Comparison of ENCODE assay signal across 8 cellular contexts in the genomic region with DNA sequence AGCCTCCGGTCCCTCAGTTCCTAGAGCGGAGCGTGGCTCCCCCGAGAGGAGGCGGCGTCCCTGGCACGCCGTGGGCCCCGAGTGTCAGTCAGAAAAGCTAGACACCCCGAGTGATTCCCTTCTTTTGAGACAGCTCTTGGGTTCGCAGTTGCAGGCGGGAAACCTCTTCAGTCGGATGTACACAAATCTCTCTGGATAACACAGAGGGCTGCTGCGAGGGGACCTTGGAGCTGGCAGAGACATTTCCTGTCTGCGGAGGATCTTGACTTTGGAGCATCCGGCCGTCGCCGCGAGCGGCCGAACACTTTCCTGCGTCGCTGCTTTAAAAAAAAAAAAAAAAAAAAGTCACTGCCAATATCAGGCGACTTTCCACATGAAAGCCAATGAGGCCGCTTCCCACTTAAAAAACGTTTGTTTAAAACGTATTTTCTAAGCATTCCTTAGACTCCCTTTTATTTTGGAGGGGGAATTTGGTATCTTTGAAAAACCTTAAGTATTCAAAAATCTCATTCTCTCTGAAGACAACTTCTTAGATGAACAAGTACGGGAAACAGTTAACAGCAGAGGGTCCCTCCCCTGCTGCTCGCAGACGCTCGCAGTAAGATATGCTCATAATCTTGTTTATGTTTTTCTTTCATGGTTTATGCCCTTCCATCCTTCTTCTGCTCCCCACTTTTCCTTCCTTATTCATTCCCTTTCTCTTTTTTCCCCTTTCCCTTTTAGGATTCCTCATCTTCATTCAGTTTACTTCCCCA. TPM values are rescaled to one million over a fixed set of nuclear protein-coding genes. Genes with fewer than 3 reads are reported as not detected.
DNase-seq lines count a peak whose midpoint lies in the region; ATAC-seq, FAIRE-seq and TF ChIP-seq lines count a peak whose summit lies in the region.

No MANE protein-coding gene starts in this region.

- H3K4me1 ChIP-seq in BE2C (no peaks in the 10 kb centered on the region), muscle layer of colon (ENCODE audit: insufficient read depth, low read length) (peaks cover 5% of the 10 kb centered on the region)

- H3K27ac Mint-ChIP-seq in T-helper 2 cell treated with Interferon-gamma antibody and Interleukin-4, amounts not matched to agents 5 μg/mL and 100 μg/mL, for 36 hours = no peak overlapping the region
- peak overlapping the region; percentile 82 for H3K27ac Mint-ChIP-seq in endothelial cell (ENCODE audit: unreplicated experiment)

- H3K36me3 ChIP-seq in BE2C (no peaks in the 10 kb centered on the region), muscle layer of colon (ENCODE audit: insufficient read depth, low read length) (peaks cover 3% of the 10 kb centered on the region)

- H3K36me3 Mint-ChIP-seq in T-helper 2 cell treated with Interferon-gamma antibody and Interleukin-4, amounts not matched to agents 5 μg/mL and 100 μg/mL, for 36 hours (ENCODE audit: low read depth) = no peaks in the 10 kb centered on the region
- peaks cover 11% of the 10 kb centered on the region for H3K36me3 Mint-ChIP-seq in endothelial cell (ENCODE audit: low read depth, unreplicated experiment)

- H3K4me3 Mint-ChIP-seq in T-helper 2 cell treated with Interferon-gamma antibody and Interleukin-4, amounts not matched to agents 5 μg/mL and 100 μg/mL, for 36 hours = peak overlapping the region; percentile 82
- H3K4me3 Mint-ChIP-seq in endothelial cell (ENCODE audit: unreplicated experiment) = peak overlapping the region; percentile 62

- TF ChIP-seq CTCF in BE2C (IDR thresholded peaks at IDR 0.05; ENCODE audit: low read depth, low read length) (no peak), endothelial cell (IDR thresholded peaks at IDR 0.05; ENCODE audit: unreplicated experiment) (no peak)

- H3K4me3 ChIP-seq in BE2C (ENCODE audit: low read depth, low read length) (peak overlapping the region; percentile 75), muscle layer of colon (ENCODE audit: low read depth in 1 of 2, low read length in 2 of 2) (peak overlapping the region; percentile 46 to 69)

- no peak for FAIRE-seq in HTR-8/SVneo (lab: Jason Lieb, UNC)

- peak; percentile 68 for DNase-seq in BE2C
- peak; percentile 47 for DNase-seq in HTR-8/SVneo (ENCODE audit: insufficient read length, low spot score)
- DNase-seq in T-helper 2 cell treated with Interferon-gamma antibody and Interleukin-4, amounts not matched to agents 5 μg/mL and 100 μg/mL, for 36 hours (ENCODE audit: low spot score) = peak; percentile 13
- peak; percentile 50 for DNase-seq in endothelial cell (ENCODE audit: low spot score)
- DNase-seq in stimulated activated CD4-positive, alpha-beta T cell treated with anti-CD3 and anti-CD28 coated beads, Interleukin-4, amount 100 ng/mL, for 24 hours = no peak

- H3K9me3 ChIP-seq in BE2C = no peaks in the 10 kb centered on the region
- no peaks in the 10 kb centered on the region for H3K9me3 ChIP-seq in muscle layer of colon (ENCODE audit: low read length)

- ATAC-seq in GM19035 (IDR thresholded peaks at IDR 0.05; ENCODE audit: unreplicated experiment) (no peak), HG03378 (IDR thresholded peaks at IDR 0.05; ENCODE audit: unreplicated experiment) (no peak)

- peaks cover 74% of the 10 kb centered on the region for H3K27me3 Mint-ChIP-seq in T-helper 2 cell treated with Interferon-gamma antibody and Interleukin-4, amounts not matched to agents 5 μg/mL and 100 μg/mL, for 36 hours (ENCODE audit: low read depth)
- H3K27me3 Mint-ChIP-seq in endothelial cell (ENCODE audit: unreplicated experiment) = peaks cover 9% of the 10 kb centered on the region

- H3K27ac ChIP-seq in muscle layer of colon (ENCODE audit: low read depth, low read length) = peak overlapping the region; percentile 49

- peaks cover 21% of the 10 kb centered on the region for H3K4me1 Mint-ChIP-seq in T-helper 2 cell treated with Interferon-gamma antibody and Interleukin-4, amounts not matched to agents 5 μg/mL and 100 μg/mL, for 36 hours (ENCODE audit: low read depth)
- H3K4me1 Mint-ChIP-seq in endothelial cell (ENCODE audit: unreplicated experiment) = peaks cover 46% of the 10 kb centered on the region

- peak overlapping the region; percentile 51 for H3K9ac ChIP-seq in muscle layer of colon (ENCODE audit: low read length)

- no peaks in the 10 kb centered on the region for H3K27me3 ChIP-seq in BE2C
- peaks cover 0 to 6% of the 10 kb centered on the region in 2 donors for H3K27me3 ChIP-seq in muscle layer of colon (ENCODE audit: control insufficient read depth in 1 of 2, insufficient read depth in 2 of 2, low read length in 2 of 2)

- H3K9me3 Mint-ChIP-seq in T-helper 2 cell treated with Interferon-gamma antibody and Interleukin-4, amounts not matched to agents 5 μg/mL and 100 μg/mL, for 36 hours = no peaks in the 10 kb centered on the region
- H3K9me3 Mint-ChIP-seq in endothelial cell (ENCODE audit: unreplicated experiment) = no peaks in the 10 kb centered on the region

RNA-seq across cellular contexts. Expression of gene HHEX, which starts 9.9 kb away (rescaled TPM):
- 8.9 TPM for polyA plus RNA-seq in BE2C (2012; ENCODE audit: insufficient read depth, insufficient read length, low read depth)
- 182 TPM for total RNA-seq in endothelial cell (ENCODE audit: unreplicated experiment)
